Comparison of ENCODE assay signal across 1 cellular context in genomic region chr19:14556662-14557188, GRCh38.
TF ChIP-seq lines count a peak whose summit lies in the region.

No MANE protein-coding gene starts in this region.

TF ChIP-seq in HepG2, 621 proteins besides CTCF, POLR2A, EP300 and RAD21 (continued from another document):
- TF ChIP-seq HOMEZ (CRISPR knock-in tag; IDR thresholded peaks at IDR 0.05; ENCODE audit: low read depth) (no peak), SKIL (CRISPR knock-in tag; IDR thresholded peaks at IDR 0.05; ENCODE audit: borderline replicate concordance) (no peak), PHF20 (CRISPR knock-in tag; IDR thresholded peaks at IDR 0.05) (no peak), PRMT3 (CRISPR knock-in tag; IDR thresholded peaks at IDR 0.05; ENCODE audit: borderline replicate concordance, low read depth) (no peak), SP5 (CRISPR knock-in tag; IDR thresholded peaks at IDR 0.05; ENCODE audit: borderline replicate concordance, low read depth) (no peak), ZNF891 (CRISPR knock-in tag; IDR thresholded peaks at IDR 0.05) (no peak), ZNF713 (CRISPR knock-in tag; IDR thresholded peaks at IDR 0.05) (no peak), SYNCRIP (IDR thresholded peaks at IDR 0.05; ENCODE audit: insufficient read depth, low read depth, low read length) (no peak), TAF1 (CRISPR knock-in tag; IDR thresholded peaks at IDR 0.05) (no peak), NFE2L2 (IDR thresholded peaks at IDR 0.05; ENCODE audit: low read length) (no peak; the same call in 1 of the 2 replicates), ZNF816 (CRISPR knock-in tag; IDR thresholded peaks at IDR 0.05; ENCODE audit: borderline replicate concordance) (no peak), ZNF124 (CRISPR knock-in tag; IDR thresholded peaks at IDR 0.05) (no peak), ZNF660 (CRISPR knock-in tag; IDR thresholded peaks at IDR 0.05; ENCODE audit: borderline replicate concordance, low read depth) (no peak), TEAD3 (CRISPR knock-in tag; optimal IDR thresholded peaks at IDR 0.05; ENCODE audit: borderline replicate concordance) (peak; percentile 43), ZNF790 (CRISPR knock-in tag; IDR thresholded peaks at IDR 0.05; ENCODE audit: borderline replicate concordance) (no peak), MLX (CRISPR knock-in tag; IDR thresholded peaks at IDR 0.05) (no peak), BORCS8-MEF2B (CRISPR knock-in tag; IDR thresholded peaks at IDR 0.05) (no peak), ZNF432 (CRISPR knock-in tag; IDR thresholded peaks at IDR 0.05; ENCODE audit: borderline replicate concordance) (no peak), KLF13 (CRISPR knock-in tag; IDR thresholded peaks at IDR 0.05) (no peak), SRF (IDR thresholded peaks at IDR 0.05; ENCODE audit: low read depth, low read length) (no peak), FOXO4 (CRISPR knock-in tag; conservative IDR thresholded peaks at IDR 0.05) (no peak), ZNF335 (CRISPR knock-in tag; IDR thresholded peaks at IDR 0.05) (no peak)
TF ChIP-seq in HepG2: peak in this region for 81.
